In genomic region chr12:131372706-131373195, GRCh38 we compare ENCODE assay signal across 27 cellular contexts.
DNase-seq lines count a peak whose midpoint lies in the region; ATAC-seq, FAIRE-seq and TF ChIP-seq lines count a peak whose summit lies in the region.
"Had no signal": no experiment of that assay in that cellular context is flagged by ENCODE, and none has a peak within 500 bp of the region (broad histone marks: within the 10 kb centered on the region; RNA-seq: fewer than 3 reads in every experiment).

No MANE protein-coding gene starts in this region.

- no peaks in the 10 kb centered on the region for H3K36me3 Mint-ChIP-seq in endodermal cell (ENCODE audit: low read depth)
- H3K36me3 Mint-ChIP-seq: CD14-positive monocyte; CD8-positive, alpha-beta memory T cell had no signal

- intact Hi-C loops in HepG2 (cut with micrococcal nuclease; ENCODE audit: unreplicated experiment) (no loop called here), right lobe of liver (cut with DNase I) (no loop called here), sigmoid colon (cut with DNase I) (no loop called here), upper lobe of right lung (cut with DNase I) (no loop called here)

- no peak for TF ChIP-seq RAD21 in HepG2 (CRISPR knock-in tag; IDR thresholded peaks at IDR 0.05)

- no peaks in the 10 kb centered on the region for H3K79me2 ChIP-seq in HepG2 (ENCODE audit: insufficient read depth, low read length)

- peaks cover 4 to 23% of the 10 kb centered on the region in 2 experiments; a peak in 4 of 5 replicates for H3K27me3 ChIP-seq in HepG2 (ENCODE audit: control insufficient read depth in 1 of 2, insufficient read depth in 2 of 2, low read length in 2 of 2)
- no peaks in the 10 kb centered on the region for H3K27me3 ChIP-seq in right lobe of liver
- no peaks in the 10 kb centered on the region for H3K27me3 ChIP-seq in endodermal cell (ENCODE audit: control insufficient read depth, insufficient read depth, low read length, poor library complexity, severe bottlenecking)
- no peaks in the 10 kb centered on the region for H3K27me3 ChIP-seq in sigmoid colon
- H3K27me3 ChIP-seq in upper lobe of right lung = no peaks in the 10 kb centered on the region
- H3K27me3 ChIP-seq: BE2C; BLaER1 treated with 17β-estradiol and CSF1 and Interleukin-3, amounts not matched to agents 10 nM and 100 nM had no signal

- no TSS peak for BruUV-seq in HepG2 (replicated peaks; lab: Mats Ljungman, UMichigan)

- no peaks in the 10 kb centered on the region for H3K4me1 Mint-ChIP-seq in endodermal cell
- H3K4me1 Mint-ChIP-seq: CD14-positive monocyte; CD8-positive, alpha-beta memory T cell had no signal

- no peak overlapping the region for H3K4me3 ChIP-seq in HepG2 (replicated peaks in 1 of 3; ENCODE audit: insufficient read depth in 1 of 3, low read depth in 2 of 3, low read length in 3 of 3)
- H3K4me3 ChIP-seq in right lobe of liver = no peak overlapping the region
- H3K4me3 ChIP-seq in endodermal cell (ENCODE audit: low read length) = no peak overlapping the region
- H3K4me3 ChIP-seq in sigmoid colon = no peak overlapping the region
- no peak overlapping the region for H3K4me3 ChIP-seq in upper lobe of right lung
- H3K4me3 ChIP-seq: A549; BLaER1 treated with 17β-estradiol and CSF1 and Interleukin-3, amounts not matched to agents 10 nM and 100 nM; GM12878; GM23248 had no signal

- no peaks in the 10 kb centered on the region for H3K9me3 ChIP-seq in HepG2 (ENCODE audit: low read length)
- H3K9me3 ChIP-seq in right lobe of liver = no peaks in the 10 kb centered on the region
- no peaks in the 10 kb centered on the region for H3K9me3 ChIP-seq in endodermal cell (ENCODE audit: control insufficient read depth, low read length)
- H3K9me3 ChIP-seq in sigmoid colon = no peaks in the 10 kb centered on the region
- H3K9me3 ChIP-seq in upper lobe of right lung = no peaks in the 10 kb centered on the region
- H3K9me3 ChIP-seq: A549; BE2C; BLaER1 treated with 17β-estradiol and CSF1 and Interleukin-3, amounts not matched to agents 10 nM and 100 nM had no signal

- no peak for DNase-seq in HepG2 (ENCODE audit: low spot score)
- DNase-seq in right lobe of liver = no peak
- peak; percentile 26 for DNase-seq in endodermal cell
- peak; percentile 14 for DNase-seq in sigmoid colon
- DNase-seq in upper lobe of right lung = no peak
- DNase-seq in activated naive CD4-positive, alpha-beta T cell treated with Interleukin-2 at 50 U/mL for 16 hours = no peak
- DNase-seq: 8988T; ACHN; AML-193; BE2C; CD4-positive, alpha-beta T cell; DMS 273 treated with DMSO at 0.1 percent for 48 hours; DMS79; EL; GDM1; GM23248; H9; HFFc6 had no signal

- H3K4me3 Mint-ChIP-seq in endodermal cell = no peak overlapping the region
- H3K4me3 Mint-ChIP-seq: CD14-positive monocyte; CD4-positive, alpha-beta T cell; CD8-positive, alpha-beta memory T cell; H9; HFFc6 had no signal

- H3K9ac ChIP-seq in HepG2 (ENCODE audit: insufficient read depth, low read depth, low read length) (no peak overlapping the region), endodermal cell (ENCODE audit: extremely low read depth, low read length, poor library complexity, severe bottlenecking) (no peak overlapping the region)
- H3K9ac ChIP-seq: BLaER1 treated with 17β-estradiol and CSF1 and Interleukin-3, amounts not matched to agents 10 nM and 100 nM; GM23248 had no signal

- no peak for TF ChIP-seq CTCF in HepG2 (CRISPR knock-in tag; IDR thresholded peaks at IDR 0.05)
- TF ChIP-seq CTCF in right lobe of liver (IDR thresholded peaks at IDR 0.05) = no peak
- no peak for TF ChIP-seq CTCF in endodermal cell (conservative IDR thresholded peaks at IDR 0.05)
- TF ChIP-seq CTCF in sigmoid colon (IDR thresholded peaks at IDR 0.05) = no peak
- no peak for TF ChIP-seq CTCF in upper lobe of right lung (IDR thresholded peaks at IDR 0.05)

- H3K36me3 ChIP-seq in HepG2 (replicated peaks in 1 of 2; ENCODE audit: control insufficient read depth in 1 of 2, insufficient read depth in 2 of 2, low read length in 2 of 2) (no peaks in the 10 kb centered on the region), right lobe of liver (no peaks in the 10 kb centered on the region), endodermal cell (ENCODE audit: control insufficient read depth, insufficient read depth, low read length) (no peaks in the 10 kb centered on the region), sigmoid colon (no peaks in the 10 kb centered on the region), upper lobe of right lung (no peaks in the 10 kb centered on the region)
- H3K36me3 ChIP-seq: BE2C; BLaER1 treated with 17β-estradiol and CSF1 and Interleukin-3, amounts not matched to agents 10 nM and 100 nM had no signal

- TF ChIP-seq EP300 in HepG2 (IDR thresholded peaks at IDR 0.05; ENCODE audit: low read depth in 2 of 2, low read length in 2 of 2) (no peak), HepG2 (CRISPR knock-in tag; IDR thresholded peaks at IDR 0.05; ENCODE audit: borderline replicate concordance) (no peak), sigmoid colon (IDR thresholded peaks at IDR 0.05) (no peak)

- H3K4me2 ChIP-seq in HepG2 (ENCODE audit: low read depth, low read length) = no peak overlapping the region
- H3K4me2 ChIP-seq: A549; BLaER1 treated with 17β-estradiol and CSF1 and Interleukin-3, amounts not matched to agents 10 nM and 100 nM had no signal

- no peaks in the 10 kb centered on the region for H3K4me1 ChIP-seq in HepG2 (ENCODE audit: insufficient read depth, low read length)
- H3K4me1 ChIP-seq in right lobe of liver = no peaks in the 10 kb centered on the region
- H3K4me1 ChIP-seq in endodermal cell (ENCODE audit: control insufficient read depth, insufficient read depth, low read length) = no peaks in the 10 kb centered on the region
- peaks cover 0 to 4% (median 0%) of the 10 kb centered on the region in 4 donors for H3K4me1 ChIP-seq in sigmoid colon
- H3K4me1 ChIP-seq in upper lobe of right lung = no peaks in the 10 kb centered on the region
- H3K4me1 ChIP-seq: A549 had no signal

- in situ Hi-C loops in HepG2 (cut with HindIII; ENCODE audit: extremely low pct_ligation_motif_present, low pct_unique_long_range_greater_than_20kb) = no loop called here

- FAIRE-seq in HepG2 (lab: Jason Lieb, UNC) = no peak
- FAIRE-seq: A549, D721Med, GM12878, GM19239 had no signal

- H3K27me3 Mint-ChIP-seq in endodermal cell (ENCODE audit: insufficient read depth) = peaks cover 2% of the 10 kb centered on the region

- no peak overlapping the region for H3K27ac Mint-ChIP-seq in endodermal cell
- H3K27ac Mint-ChIP-seq: CD14-positive monocyte; CD4-positive, alpha-beta T cell; CD8-positive, alpha-beta memory T cell; H9; HFFc6 had no signal

- H3K27ac ChIP-seq in HepG2 (ENCODE audit: extremely low read length, insufficient read depth, low read length) (no peak overlapping the region), right lobe of liver (no peak overlapping the region), endodermal cell (ENCODE audit: low read depth, low read length) (no peak overlapping the region), sigmoid colon (no peak overlapping the region), upper lobe of right lung (no peak overlapping the region)
- H3K27ac ChIP-seq: A549; BLaER1 treated with 17β-estradiol and CSF1 and Interleukin-3, amounts not matched to agents 10 nM and 100 nM; GM23248 had no signal

- TF ChIP-seq POLR2A in HepG2 (IDR thresholded peaks at IDR 0.05; ENCODE audit: insufficient read depth in 1 of 2, low read depth in 2 of 2, low read length in 2 of 2) (no peak), right lobe of liver (IDR thresholded peaks at IDR 0.05) (no peak), sigmoid colon (IDR thresholded peaks at IDR 0.05) (no peak)

- no peak overlapping the region for H2AFZ ChIP-seq in HepG2 (ENCODE audit: low read length)
- H2AFZ ChIP-seq: GM23248 had no signal

- CTCF ChIA-PET in HepG2 (lab: Yijun Ruan, JAX; ENCODE audit: low intra/inter-chr PET ratio, low total read pairs) = no interaction called here

- H3K9me3 Mint-ChIP-seq in endodermal cell = no peaks in the 10 kb centered on the region
- H3K9me3 Mint-ChIP-seq: CD4-positive, alpha-beta T cell; CD8-positive, alpha-beta memory T cell had no signal

- WGBS in HepG2 (ENCODE audit: low lambda C conversion rate) = 0% methylated on average over 2 of the region's 2 CpGs
- WGBS in right lobe of liver (ENCODE audit: insufficient coverage, low coverage, low lambda C conversion rate, missing lambda C conversion rate) = 45% methylated on average over 2 of the region's 2 CpGs
- WGBS in endodermal cell (ENCODE audit: insufficient coverage in 1 of 2, insufficient read length in 1 of 2), 2 experiments = 83 to 89% methylated on average over 1 to 2 of the region's 2 CpGs
- 81 to 88% methylated on average over 2 of the region's 2 CpGs for WGBS in sigmoid colon, 2 donors

- POLR2A ChIA-PET in HepG2 (lab: Yijun Ruan, JAX) = no interaction called here

- ATAC-seq in HepG2 (no peak), right lobe of liver (no peak), upper lobe of right lung (no peak), HG02870 (IDR thresholded peaks at IDR 0.05; ENCODE audit: unreplicated experiment) (no peak)
- ATAC-seq: A549, HCT116 had no signal

- no peaks in the 10 kb centered on the region for H4K20me1 ChIP-seq in HepG2 (ENCODE audit: insufficient read depth, low read length)

TF ChIP-seq in HepG2, 621 proteins besides CTCF, POLR2A, EP300 and RAD21:
- peak; percentile 69 for TF ChIP-seq HNRNPK (IDR thresholded peaks at IDR 0.05; ENCODE audit: low read depth, low read length, poor library complexity, severe bottlenecking)
- 0 out of 2 replicates have a peak, but pooled peaks have one; percentile 69 for TF ChIP-seq IKZF1 (IDR thresholded peaks at IDR 0.05)
- no peak for TF ChIP-seq ZNF274 (CRISPR knock-in tag; IDR thresholded peaks at IDR 0.05)

Comparison
In these comparisons a context has a peak if more than half of its experiments do, and no peak if none do; other contexts are left out.
1. DNase-seq: peak in endodermal cell (single experiment) and sigmoid colon (single experiment); none in HepG2 (single experiment), right lobe of liver (0 of 3), upper lobe of right lung (single experiment) and activated naive CD4-positive, alpha-beta T cell treated with Interleukin-2 at 50 U/mL for 16 hours (single experiment).